ENCODE assay signal across 8 cellular contexts in genomic region chr11:47216141-47216798, GRCh38. TPM values are rescaled to one million over a fixed set of nuclear protein-coding genes. Genes with fewer than 3 reads are reported as not detected.
A peak's percentile ranks its signal among the peaks of the same experiment; 100 is the strongest.
DNase-seq lines count a peak whose midpoint lies in the region; ATAC-seq, FAIRE-seq and TF ChIP-seq lines count a peak whose summit lies in the region.

No MANE protein-coding gene starts in this region.

- H4K20me1 ChIP-seq in Karpas-422 (ENCODE audit: insufficient read depth, low read depth, low read length): no peaks in the 10 kb centered on the region

- H3K9me2 ChIP-seq in Karpas-422 (replicated peaks; ENCODE audit: insufficient read depth, low read length): no peaks in the 10 kb centered on the region

- POLR2A ChIA-PET in AG04450 (lab: Yijun Ruan, JAX): interaction anchor here (0.6 to 1.6 kb wide), 4 partner anchors 12 to 71 kb away, joined by 3 to 4 read pairs (median 4); no protein-coding TSS in a partner anchor

- peaks cover 22% of the 10 kb centered on the region for H3K79me2 ChIP-seq in Karpas-422 (ENCODE audit: low read length)

- peak overlapping the region; percentile 87 for H3K9ac ChIP-seq in Karpas-422 (ENCODE audit: low read length)
- H3K9ac ChIP-seq in mucosa of rectum (ENCODE audit: low read depth in 1 of 2, low read length in 2 of 2): peak overlapping the region; percentile 85 to 92

- H3K9me3 ChIP-seq in AG04450 (ENCODE audit: control insufficient read depth, insufficient read depth, low read length): no peaks in the 10 kb centered on the region; the same call in 1 of the 2 replicates
- H3K9me3 ChIP-seq in Karpas-422 (ENCODE audit: low read length): no peaks in the 10 kb centered on the region
- H3K9me3 ChIP-seq in mucosa of rectum (ENCODE audit: control insufficient read depth in 2 of 2, low read length in 2 of 2): no peaks in the 10 kb centered on the region

- H3K4me1 ChIP-seq in Karpas-422 (ENCODE audit: low read length) (peaks cover 31% of the 10 kb centered on the region), mucosa of rectum (ENCODE audit: control insufficient read depth in 2 of 2, insufficient read depth in 2 of 2, low read length in 2 of 2) (peaks cover 20 to 26% of the 10 kb centered on the region in 2 donors)

- H2AFZ ChIP-seq in Karpas-422 (ENCODE audit: low read length): no peak overlapping the region

- no peak for DNase-seq in AG04450 (ENCODE audit: low read depth, low spot score)
- peak; percentile 22 for DNase-seq in GM18507 (ENCODE audit: extremely low spot score, insufficient read length, low read depth)
- peak; percentile 62 for DNase-seq in Karpas-422
- peak; percentile 50 for DNase-seq in activated CD4-positive, alpha-beta T cell treated with anti-CD3 and anti-CD28 coated beads for 1 hour
- peak; percentile 64 to 90 for DNase-seq in dermis microvascular lymphatic vessel endothelial cell (ENCODE audit: low read depth in 2 of 2)
- DNase-seq in stimulated activated CD8-positive, alpha-beta memory T cell treated with anti-CD3 and anti-CD28 coated beads, Interleukin-4, amount 100 ng/mL, for 4 hours (ENCODE audit: low read depth in 2 of 2, low spot score in 1 of 2): peak; percentile 37 to 55

- H3K27ac ChIP-seq in AG04450 (ENCODE audit: low read depth, low read length) (peak overlapping the region; percentile 90), Karpas-422 (ENCODE audit: low read length) (peak overlapping the region; percentile 71; the same call in 1 of the 2 replicates), mucosa of rectum (ENCODE audit: low read depth in 2 of 2, low read length in 2 of 2) (peak overlapping the region; percentile 88 to 97)

- peak overlapping the region; percentile 80 for H3K4me3 ChIP-seq in AG04450 (ENCODE audit: low read depth, low read length)
- peak overlapping the region; percentile 79 for H3K4me3 ChIP-seq in Karpas-422 (ENCODE audit: low read length)
- H3K4me3 ChIP-seq in mucosa of rectum (ENCODE audit: low read length in 2 of 2): peak overlapping the region; percentile 79 to 85

- CTCF ChIA-PET in AG04450 (lab: Charles Lee): interaction anchor here (0.5 to 2.5 kb wide), 4 partner anchors 9 to 139 kb away, joined by 3 to 15 read pairs (median 4); no protein-coding TSS in a partner anchor

- no peaks in the 10 kb centered on the region for H3K36me3 ChIP-seq in Karpas-422 (ENCODE audit: insufficient read depth, low read length)
- peaks cover 5 to 11% of the 10 kb centered on the region in 2 donors for H3K36me3 ChIP-seq in mucosa of rectum (ENCODE audit: control insufficient read depth in 2 of 2, insufficient read depth in 2 of 2, low read length in 2 of 2)

- no peak for ATAC-seq in HG03139 (IDR thresholded peaks at IDR 0.05; ENCODE audit: unreplicated experiment)

- TF ChIP-seq CTCF in AG04450 (IDR thresholded peaks at IDR 0.05; ENCODE audit: low read depth, low read length): no peak

- H3K27me3 ChIP-seq in AG04450 (ENCODE audit: control insufficient read depth, insufficient read depth, low read length): no peaks in the 10 kb centered on the region
- no peaks in the 10 kb centered on the region for H3K27me3 ChIP-seq in Karpas-422 (ENCODE audit: low read length)
- H3K27me3 ChIP-seq in mucosa of rectum (ENCODE audit: control insufficient read depth in 2 of 2, insufficient read depth in 2 of 2, low read length in 2 of 2): no peaks in the 10 kb centered on the region

- FAIRE-seq in GM18507 (lab: Jason Lieb, UNC): peak; percentile 77

- peak overlapping the region; percentile 85 for H3K4me2 ChIP-seq in Karpas-422 (ENCODE audit: low read depth, low read length, poor library complexity, severe bottlenecking)

RNA-seq across cellular contexts. Expression of gene DDB2, which starts 1.5 kb away (rescaled TPM):
- polyA plus RNA-seq in AG04450 (2011; rRNA removed): 47.3 and 48.1 TPM in 2 replicates
- polyA minus RNA-seq in AG04450 (2011; rRNA and poly(A)+ RNA removed): 27.1 and 32.5 TPM in 2 replicates
- total RNA-seq in Karpas-422 (2014; rRNA removed; shearing (Covaris generic); ENCODE audit: low replicate concordance): 21.1 and 26.4 TPM in 2 replicates
- total RNA-seq in dermis microvascular lymphatic vessel endothelial cell: 39.7 and 61.1 TPM in 2 replicates

RNA-seq across cellular contexts. Expression of gene PACSIN3, which starts 30.0 kb away (rescaled TPM):
- 15.3 and 19.7 TPM in 2 replicates for polyA plus RNA-seq in AG04450 (2011; rRNA removed)
- polyA minus RNA-seq in AG04450 (2011; rRNA and poly(A)+ RNA removed): 11.9 and 13.0 TPM in 2 replicates
- total RNA-seq in Karpas-422 (2014; rRNA removed; shearing (Covaris generic); ENCODE audit: low replicate concordance): 1.1 and 5.9 TPM in 2 replicates
- total RNA-seq in dermis microvascular lymphatic vessel endothelial cell: 16.2 and 21.4 TPM in 2 replicates

RNA-seq across cellular contexts. Expression of gene ACP2, which starts 32.3 kb away (rescaled TPM):
- polyA plus RNA-seq in AG04450 (2011; rRNA removed): 20.8 and 25.1 TPM in 2 replicates
- polyA minus RNA-seq in AG04450 (2011; rRNA and poly(A)+ RNA removed): 31.9 and 42.1 TPM in 2 replicates
- total RNA-seq in Karpas-422 (2014; rRNA removed; shearing (Covaris generic); ENCODE audit: low replicate concordance): 20.7 and 42.1 TPM in 2 replicates
- 23.2 and 42.6 TPM in 2 replicates for total RNA-seq in dermis microvascular lymphatic vessel endothelial cell

RNA-seq across cellular contexts. Expression of gene ARFGAP2, which starts 39.6 kb away (rescaled TPM):
- polyA plus RNA-seq in AG04450 (2011; rRNA removed): 38.6 and 44.4 TPM in 2 replicates
- 46.5 and 67.4 TPM in 2 replicates for polyA minus RNA-seq in AG04450 (2011; rRNA and poly(A)+ RNA removed)
- total RNA-seq in Karpas-422 (2014; rRNA removed; shearing (Covaris generic); ENCODE audit: low replicate concordance): 68.6 and 139 TPM in 2 replicates
- total RNA-seq in dermis microvascular lymphatic vessel endothelial cell: 73.6 and 94.6 TPM in 2 replicates

RNA-seq across cellular contexts. Expression of gene NR1H3, which starts 41.5 kb away (rescaled TPM):
- polyA plus RNA-seq in AG04450 (2011; rRNA removed): 21.9 and 27.2 TPM in 2 replicates
- 23.8 and 30.3 TPM in 2 replicates for polyA minus RNA-seq in AG04450 (2011; rRNA and poly(A)+ RNA removed)
- 6.9 and 15.8 TPM in 2 replicates for total RNA-seq in Karpas-422 (2014; rRNA removed; shearing (Covaris generic); ENCODE audit: low replicate concordance)
- 30.6 and 33.0 TPM in 2 replicates for total RNA-seq in dermis microvascular lymphatic vessel endothelial cell
